Comparison of ENCODE assay signal across 1 cellular context in genomic region chr14:24270537-24271133, GRCh38.
TF ChIP-seq lines count a peak whose summit lies in the region.

No MANE protein-coding gene starts in this region.

TF ChIP-seq in endothelial cell of umbilical vein, 7 proteins besides CTCF, POLR2A, EP300 and RAD21:
- no peak for TF ChIP-seq EZH2 (IDR thresholded peaks at IDR 0.05; ENCODE audit: borderline replicate concordance, low read depth, low read length, severe bottlenecking)
- TF ChIP-seq GATA2 (IDR thresholded peaks at IDR 0.05; ENCODE audit: insufficient read depth, insufficient read length, low read depth, low read length), result no peak
- TF ChIP-seq JUN (IDR thresholded peaks at IDR 0.05; ENCODE audit: borderline replicate concordance, insufficient read depth, insufficient read length, low read depth), result no peak
- no peak for TF ChIP-seq FOS (IDR thresholded peaks at IDR 0.05; ENCODE audit: borderline replicate concordance, insufficient read depth, low read length)
